Comparison of ENCODE assay signal across 9 cellular contexts in genomic region chrX:152910018-152910417, GRCh38. TPM values are rescaled to one million over a fixed set of nuclear protein-coding genes. Genes with fewer than 3 reads are reported as not detected.
DNase-seq lines count a peak whose midpoint lies in the region; ATAC-seq and TF ChIP-seq lines count a peak whose summit lies in the region.
"Not testable (repeated sequence)": the region's sequence is repeated elsewhere in the genome, so short reads cannot be mapped to it uniquely, and the experiment has no call there.
"Had no signal": no experiment of that assay in that cellular context is flagged by ENCODE, and none has a peak within 500 bp of the region (broad histone marks: within the 10 kb centered on the region; RNA-seq: fewer than 3 reads in every experiment).

No MANE protein-coding gene starts in this region.

- peaks cover 28% of the 10 kb centered on the region for H3K27me3 Mint-ChIP-seq in stimulated activated memory B cell treated with anti-CD40 and anti-IgM and Interleukin-4, amounts not matched to agents 10 μg/mL and 1 μg/mL and 100 μg/mL, for 72 hours

- H3K27ac ChIP-seq in Karpas-422 (ENCODE audit: low read length), result not testable (repeated sequence)

- H3K36me3 ChIP-seq in Karpas-422 (ENCODE audit: insufficient read depth, low read length), result not testable (repeated sequence)

- not testable (repeated sequence) for H3K4me3 Mint-ChIP-seq in stimulated activated memory B cell treated with anti-CD40 and anti-IgM and Interleukin-4, amounts not matched to agents 10 μg/mL and 1 μg/mL and 100 μg/mL, for 72 hours

- not testable (repeated sequence) for H3K9me3 Mint-ChIP-seq in stimulated activated memory B cell treated with anti-CD40 and anti-IgM and Interleukin-4, amounts not matched to agents 10 μg/mL and 1 μg/mL and 100 μg/mL, for 72 hours

- H3K4me3 ChIP-seq in GM12864 (ENCODE audit: low read depth, low read length); Karpas-422 (ENCODE audit: low read length): not testable (repeated sequence)

- not testable (repeated sequence) for H3K27ac Mint-ChIP-seq in stimulated activated memory B cell treated with anti-CD40 and anti-IgM and Interleukin-4, amounts not matched to agents 10 μg/mL and 1 μg/mL and 100 μg/mL, for 72 hours

- H3K27me3 ChIP-seq in Karpas-422 (ENCODE audit: low read length), result not testable (repeated sequence)

- not testable (repeated sequence) for H3K4me2 ChIP-seq in Karpas-422 (ENCODE audit: low read depth, low read length, poor library complexity, severe bottlenecking)

- not testable (repeated sequence) for H4K20me1 ChIP-seq in Karpas-422 (ENCODE audit: insufficient read depth, low read depth, low read length)

- DNase-seq in GM12864 (ENCODE audit: low read depth), result peak; percentile 12
- peak; percentile 69 for DNase-seq in Karpas-422

- H3K9ac ChIP-seq in Karpas-422 (ENCODE audit: low read length), result not testable (repeated sequence)

- not testable (repeated sequence) for TF ChIP-seq CTCF in GM12864 (IDR thresholded peaks at IDR 0.05; ENCODE audit: low read depth, low read length, missing control alignments)

- H2AFZ ChIP-seq in Karpas-422 (ENCODE audit: low read length), result not testable (repeated sequence)

- H3K9me3 ChIP-seq in Karpas-422 (ENCODE audit: low read length), result not testable (repeated sequence)

- ATAC-seq in GM18873 (IDR thresholded peaks at IDR 0.05; ENCODE audit: low FRiP score, unreplicated experiment) (peak; percentile 42), GM21367 (IDR thresholded peaks at IDR 0.05; ENCODE audit: unreplicated experiment) (peak; percentile 68), GM21786 (IDR thresholded peaks at IDR 0.05; ENCODE audit: unreplicated experiment) (peak; percentile 44), HG02973 (IDR thresholded peaks at IDR 0.05; ENCODE audit: unreplicated experiment) (peak; percentile 67), HG03280 (IDR thresholded peaks at IDR 0.05; ENCODE audit: unreplicated experiment) (peak; percentile 65)
- peak; percentile 67 for ATAC-seq in stimulated activated memory B cell treated with anti-CD40 and anti-IgM and Interleukin-4, amounts not matched to agents 10 μg/mL and 1 μg/mL and 100 μg/mL, for 72 hours

- H3K36me3 Mint-ChIP-seq in stimulated activated memory B cell treated with anti-CD40 and anti-IgM and Interleukin-4, amounts not matched to agents 10 μg/mL and 1 μg/mL and 100 μg/mL, for 72 hours, result not testable (repeated sequence)

- H3K9me2 ChIP-seq in Karpas-422 (replicated peaks; ENCODE audit: insufficient read depth, low read length), result not testable (repeated sequence)

- H3K79me2 ChIP-seq in Karpas-422 (ENCODE audit: low read length), result not testable (repeated sequence)

- H3K4me1 Mint-ChIP-seq in stimulated activated memory B cell treated with anti-CD40 and anti-IgM and Interleukin-4, amounts not matched to agents 10 μg/mL and 1 μg/mL and 100 μg/mL, for 72 hours, result peaks cover 17% of the 10 kb centered on the region

- H3K4me1 ChIP-seq in Karpas-422 (ENCODE audit: low read length), result peaks cover 11% of the 10 kb centered on the region

RNA-seq across cellular contexts. Expression of gene ZNF185, which starts 12.2 kb away (rescaled TPM):
- total RNA-seq in Karpas-422 (2014; rRNA removed; shearing (Covaris generic); ENCODE audit: low replicate concordance), result 0.43 and 0.67 TPM in 2 replicates
- total RNA-seq: G401 had no signal
